Comparison of ENCODE assay signal across 11 cellular contexts in genomic region chr3:132432639-132433038, GRCh38. TPM values are rescaled to one million over a fixed set of nuclear protein-coding genes. Genes with fewer than 3 reads are reported as not detected.
DNase-seq lines count a peak whose midpoint lies in the region; TF ChIP-seq lines count a peak whose summit lies in the region.
"Had no signal": no experiment of that assay in that cellular context is flagged by ENCODE, and none has a peak within 500 bp of the region (broad histone marks: within the 10 kb centered on the region; RNA-seq: fewer than 3 reads in every experiment).

No MANE protein-coding gene starts in this region.

- H3K9me3 ChIP-seq in ascending aorta, result no peaks in the 10 kb centered on the region
- H3K9me3 ChIP-seq: right atrium auricular region had no signal

- H3K4me1 Mint-ChIP-seq in chondrocyte (ENCODE audit: low read depth), result peaks cover 74% of the 10 kb centered on the region

- intact Hi-C loops in ascending aorta (cut with DNase I), result no loop called here

- H3K4me3 ChIP-seq in retinal pigment epithelial cell (ENCODE audit: low read length), result no peak overlapping the region
- H3K4me3 ChIP-seq in ascending aorta, result no peak overlapping the region
- H3K4me3 ChIP-seq: right atrium auricular region had no signal

- no peaks in the 10 kb centered on the region for H3K4me1 ChIP-seq in ascending aorta

- no peaks in the 10 kb centered on the region for H3K27me3 Mint-ChIP-seq in chondrocyte (ENCODE audit: low read depth)

- DNase-seq in SIG-M5 treated with dmso at 0.1 percent for 504 hours (lab: John Stamatoyannopoulos, UW; ENCODE audit: unreplicated experiment), result peak; percentile 27
- DNase-seq in SIG-M5 (lab: John Stamatoyannopoulos, UW), result no peak
- DNase-seq in NCI-H226, result peak; percentile 67
- no peak for DNase-seq in chondrocyte (ENCODE audit: low spot score)
- peak; percentile 70 for DNase-seq in retinal pigment epithelial cell (ENCODE audit: low read depth)
- no peak for DNase-seq in NCI-H146 treated with DMSO at 0.1 percent for 48 hours (lab: John Stamatoyannopoulos, UW; ENCODE audit: unreplicated experiment)
- DNase-seq in ascending aorta (ENCODE audit: low spot score in 2 of 2), result no peak
- no peak for DNase-seq in DMS 273 treated with DMSO at 0.1 percent for 48 hours (lab: John Stamatoyannopoulos, UW)
- DNase-seq: activated CD8-positive, alpha-beta memory T cell treated with anti-CD3 and anti-CD28 coated beads, Interleukin-2, amount 50 U/mL, for 48 hours; NK-92 treated with Interleukin-12 subunit alpha and Interleukin-12 subunit beta, amount 100 ng/mL, for 24 hours had no signal

- no peak for TF ChIP-seq CTCF in chondrocyte (IDR thresholded peaks at IDR 0.05)
- TF ChIP-seq CTCF in retinal pigment epithelial cell (conservative IDR thresholded peaks at IDR 0.05; ENCODE audit: low read depth, low read length), result no peak
- TF ChIP-seq CTCF in ascending aorta (IDR thresholded peaks at IDR 0.05), result no peak

- H3K27ac Mint-ChIP-seq in chondrocyte (ENCODE audit: unreplicated experiment), result peak overlapping the region; percentile 78

- no peak overlapping the region for H3K4me3 Mint-ChIP-seq in chondrocyte (ENCODE audit: unreplicated experiment)

- H3K36me3 Mint-ChIP-seq in chondrocyte (ENCODE audit: low read depth), result peaks cover 1% of the 10 kb centered on the region

- no peaks in the 10 kb centered on the region for H3K27me3 ChIP-seq in ascending aorta
- H3K27me3 ChIP-seq: right atrium auricular region had no signal

- no peaks in the 10 kb centered on the region for H3K9me3 Mint-ChIP-seq in chondrocyte (ENCODE audit: low read depth)

- H3K36me3 ChIP-seq in ascending aorta, result peaks cover 0 to 9% of the 10 kb centered on the region in 2 donors
- H3K36me3 ChIP-seq: right atrium auricular region had no signal

- H3K27ac ChIP-seq in ascending aorta, result no peak overlapping the region
- H3K27ac ChIP-seq: right atrium auricular region had no signal

RNA-seq across cellular contexts. Expression of gene DNAJC13, which starts 15.3 kb away (rescaled TPM):
- 49.1 to 61.4 TPM (median 51.8 TPM) in 3 replicates for total RNA-seq in chondrocyte
- total RNA-seq in ascending aorta, result 29.4 TPM

Comparison
In these comparisons a context has a peak if more than half of its experiments do, and no peak if none do; other contexts are left out.
1. DNase-seq: peak in SIG-M5 treated with dmso at 0.1 percent for 504 hours (single experiment), NCI-H226 (single experiment) and retinal pigment epithelial cell (single experiment); none in SIG-M5 (single experiment), chondrocyte (single experiment), NCI-H146 treated with DMSO at 0.1 percent for 48 hours (single experiment), ascending aorta (0 of 2) and DMS 273 treated with DMSO at 0.1 percent for 48 hours (single experiment).